ENCODE assay signal across 17 cellular contexts in the genomic region with DNA sequence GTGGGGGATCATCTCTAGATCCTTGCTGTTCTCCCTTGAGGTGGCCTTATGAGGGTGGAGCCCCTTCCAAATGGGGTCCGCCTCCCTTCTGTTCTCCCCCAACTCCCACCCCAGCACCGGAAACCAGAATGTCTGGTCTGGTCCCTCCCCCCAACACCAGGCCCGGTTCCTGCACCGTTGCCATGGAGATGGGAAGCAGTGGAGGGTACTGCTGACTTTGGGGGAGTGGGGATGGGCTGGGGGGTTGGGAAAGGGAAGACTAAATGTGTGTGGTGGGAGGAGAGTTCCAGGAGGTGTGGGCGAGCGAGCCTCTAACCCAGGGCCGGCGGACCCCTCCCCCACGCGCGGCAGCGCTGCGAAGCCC. TPM values are rescaled to one million over a fixed set of nuclear protein-coding genes. Genes with fewer than 3 reads are reported as not detected.
DNase-seq lines count a peak whose midpoint lies in the region; ATAC-seq and TF ChIP-seq lines count a peak whose summit lies in the region.
"Had no signal": no experiment of that assay in that cellular context is flagged by ENCODE, and none has a peak within 500 bp of the region (broad histone marks: within the 10 kb centered on the region; RNA-seq: fewer than 3 reads in every experiment).

No MANE protein-coding gene starts in this region.

- peaks cover 42% of the 10 kb centered on the region for H3K36me3 ChIP-seq in BLaER1
- no peaks in the 10 kb centered on the region for H3K36me3 ChIP-seq in endodermal cell (ENCODE audit: control insufficient read depth, insufficient read depth, low read length)
- H3K36me3 ChIP-seq in neural progenitor cell, result no peaks in the 10 kb centered on the region

- TF ChIP-seq CTCF in HFFc6 (IDR thresholded peaks at IDR 0.05) (no peak), endodermal cell (conservative IDR thresholded peaks at IDR 0.05) (no peak), neural progenitor cell (IDR thresholded peaks at IDR 0.05) (no peak), chondrocyte (IDR thresholded peaks at IDR 0.05) (no peak)

- H3K27ac ChIP-seq in BLaER1 (peak overlapping the region; percentile 84), endodermal cell (ENCODE audit: low read depth, low read length) (no peak overlapping the region), neural progenitor cell (no peak overlapping the region)

- no peak for DNase-seq in HFFc6
- DNase-seq in endodermal cell, result no peak
- peak; percentile 40 for DNase-seq in neural progenitor cell (ENCODE audit: low spot score)
- no peak for DNase-seq in sciatic nerve (ENCODE audit: low spot score)
- no peak for DNase-seq in NCI-H1048 (lab: John Stamatoyannopoulos, UW)
- no peak for DNase-seq in chondrocyte (ENCODE audit: low spot score)
- DNase-seq: activated CD4-positive, CD25-positive, alpha-beta regulatory T cell treated with anti-CD3 and anti-CD28 coated beads, Interleukin-2, amount 50 U/mL, for 72 hours; effector memory CD4-positive, alpha-beta T cell; NCI-H1436; NCI-H774; stimulated activated CD4-positive, alpha-beta T cell treated with anti-CD3 and anti-CD28 coated beads, Interleukin-2, amount 100 ng/mL, for 48 hours had no signal

- H3K79me2 ChIP-seq in neural progenitor cell (ENCODE audit: low read depth), result no peaks in the 10 kb centered on the region

- peak overlapping the region; percentile 81 for H3K4me3 ChIP-seq in BLaER1
- no peak overlapping the region for H3K4me3 ChIP-seq in endodermal cell (ENCODE audit: low read length)
- H3K4me3 ChIP-seq in neural progenitor cell, result peak overlapping the region; percentile 62
- H3K4me3 ChIP-seq: lung had no signal

- H3K36me3 Mint-ChIP-seq in HFFc6 (ENCODE audit: low read depth) (no peaks in the 10 kb centered on the region), endodermal cell (ENCODE audit: low read depth) (no peaks in the 10 kb centered on the region), neural progenitor cell (peaks cover 20% of the 10 kb centered on the region), chondrocyte (ENCODE audit: low read depth) (no peaks in the 10 kb centered on the region)

- H3F3A ChIP-seq in neural progenitor cell (ENCODE audit: low read depth), result peaks cover 14% of the 10 kb centered on the region

- peak overlapping the region; percentile 77 for H3K9ac ChIP-seq in BLaER1
- no peak overlapping the region for H3K9ac ChIP-seq in endodermal cell (ENCODE audit: extremely low read depth, low read length, poor library complexity, severe bottlenecking)
- H3K9ac ChIP-seq in neural progenitor cell, result no peak overlapping the region

- H4K20me1 ChIP-seq in BLaER1 (peaks cover 54% of the 10 kb centered on the region), neural progenitor cell (ENCODE audit: low read depth) (peaks cover 15% of the 10 kb centered on the region)

- H3K27me3 ChIP-seq in BLaER1 (no peaks in the 10 kb centered on the region), endodermal cell (ENCODE audit: control insufficient read depth, insufficient read depth, low read length, poor library complexity, severe bottlenecking) (peaks cover 7% of the 10 kb centered on the region), neural progenitor cell (peaks cover 100% of the 10 kb centered on the region)

- H3K27ac Mint-ChIP-seq in HFFc6 (no peak overlapping the region), endodermal cell (no peak overlapping the region), neural progenitor cell (no peak overlapping the region), chondrocyte (ENCODE audit: unreplicated experiment) (no peak overlapping the region)

- H3K4me3 Mint-ChIP-seq in HFFc6 (peak overlapping the region; percentile 37; the same call in 1 of the 2 replicates), endodermal cell (peak overlapping the region; percentile 50), neural progenitor cell (peak overlapping the region; percentile 85), chondrocyte (ENCODE audit: unreplicated experiment) (no peak overlapping the region)

- H3K9me3 Mint-ChIP-seq in HFFc6 (no peaks in the 10 kb centered on the region), endodermal cell (no peaks in the 10 kb centered on the region), neural progenitor cell (no peaks in the 10 kb centered on the region), chondrocyte (ENCODE audit: low read depth) (no peaks in the 10 kb centered on the region)

- intact Hi-C loops in sciatic nerve (cut with DNase I), result no loop called here

- peaks cover 81% of the 10 kb centered on the region for H3K4me1 ChIP-seq in BLaER1
- H3K4me1 ChIP-seq in endodermal cell (ENCODE audit: control insufficient read depth, insufficient read depth, low read length), result no peaks in the 10 kb centered on the region
- peaks cover 7% of the 10 kb centered on the region for H3K4me1 ChIP-seq in neural progenitor cell

- H3K4me2 ChIP-seq in BLaER1 (peak overlapping the region; percentile 95), neural progenitor cell (peak overlapping the region; percentile 90)

- peaks cover 30% of the 10 kb centered on the region for H3K4me1 Mint-ChIP-seq in HFFc6 (ENCODE audit: low read depth)
- H3K4me1 Mint-ChIP-seq in endodermal cell, result peaks cover under 1% of the 10 kb centered on the region
- peaks cover 28% of the 10 kb centered on the region for H3K4me1 Mint-ChIP-seq in neural progenitor cell
- peaks cover 9% of the 10 kb centered on the region for H3K4me1 Mint-ChIP-seq in chondrocyte (ENCODE audit: low read depth)

- H3K27me3 Mint-ChIP-seq in HFFc6 (ENCODE audit: insufficient read depth) (peaks cover 6% of the 10 kb centered on the region; the same call in 1 of the 2 replicates), endodermal cell (ENCODE audit: insufficient read depth) (peaks cover 83% of the 10 kb centered on the region), neural progenitor cell (ENCODE audit: insufficient read depth, low read depth) (peaks cover 23% of the 10 kb centered on the region), chondrocyte (ENCODE audit: low read depth) (peaks cover 46% of the 10 kb centered on the region)

- no peak overlapping the region for H2AFZ ChIP-seq in neural progenitor cell (replicated peaks)

- H3K9me3 ChIP-seq in BLaER1 (no peaks in the 10 kb centered on the region), endodermal cell (ENCODE audit: control insufficient read depth, low read length) (no peaks in the 10 kb centered on the region), neural progenitor cell (ENCODE audit: low read depth) (no peaks in the 10 kb centered on the region)

- ATAC-seq in sciatic nerve (no peak), HG02981 (IDR thresholded peaks at IDR 0.05; ENCODE audit: unreplicated experiment) (no peak)

- WGBS in endodermal cell (ENCODE audit: insufficient coverage in 1 of 2, insufficient read length in 1 of 2), 2 experiments, result 31% methylated on average over 7 of the region's 13 CpGs; no CpG with 5 or more reads in 1 of the 2 experiments

RNA-seq across cellular contexts. Expression of a gene that starts 1.7 kb away (rescaled TPM):
- 10 to 100 TPM in 4 of 6 experiments, 1 to 10 TPM in 2; 5.4 to 16.7 (median 14.7) TPM for total RNA-seq in HFFc6 (2021; fragmentation: NEBNext Ultra II Directional; extraction: Animal tissue kit (Norgen Biotek cat#: 25700))
- total RNA-seq in endodermal cell, result 1 to 10 TPM; 1.6 to 1.9 TPM
- 11.3 TPM for polyA plus RNA-seq in endodermal cell (2013, experiment 1 of 2)
- 9.8 TPM for polyA plus RNA-seq in endodermal cell (2013, experiment 2 of 2)
- total RNA-seq in neural progenitor cell (ENCODE audit: low replicate concordance), result 1.4 and 2.3 TPM in 2 replicates
- total RNA-seq in sciatic nerve, result 1.4 TPM
- 0.27 to 0.65 TPM (median 0.41 TPM) in 3 replicates for total RNA-seq in chondrocyte

RNA-seq across cellular contexts. Expression of a gene that starts 5.3 kb away (rescaled TPM):
- total RNA-seq in HFFc6 (2021; fragmentation: NEBNext Ultra II Directional; extraction: Animal tissue kit (Norgen Biotek cat#: 25700)), result 100 to 1,000 TPM; 140 to 182 (median 164) TPM
- total RNA-seq in endodermal cell, result 1 to 10 TPM; 4.0 to 6.2 TPM
- 5.2 TPM for polyA plus RNA-seq in endodermal cell (2013, experiment 1 of 2)
- polyA plus RNA-seq in endodermal cell (2013, experiment 2 of 2), result 4.8 TPM
- total RNA-seq in neural progenitor cell (ENCODE audit: low replicate concordance), result 0.09 and 3.4 TPM in 2 replicates
- 16.6 TPM for total RNA-seq in sciatic nerve
- total RNA-seq in chondrocyte, result 2.9 to 5.4 TPM (median 5.1 TPM) in 3 replicates

RNA-seq across cellular contexts. Expression of a gene that starts 52.4 kb away (rescaled TPM):
- not detected for total RNA-seq in HFFc6 (2021; fragmentation: NEBNext Ultra II Directional; extraction: Animal tissue kit (Norgen Biotek cat#: 25700))
- total RNA-seq in endodermal cell (not detected), neural progenitor cell (ENCODE audit: low replicate concordance) (not detected in 2 replicates), sciatic nerve (not detected), chondrocyte (not detected in 3 replicates)
- not detected for polyA plus RNA-seq in endodermal cell (2013, experiment 1 of 2)
- polyA plus RNA-seq in endodermal cell (2013, experiment 2 of 2), result not detected
- total RNA-seq: glomerular endothelial cell, HT1080, lung, posterior vena cava had no signal
- polyA plus RNA-seq: lung had no signal
